Comparison of ENCODE assay signal across 1 cellular context in the genomic region with DNA sequence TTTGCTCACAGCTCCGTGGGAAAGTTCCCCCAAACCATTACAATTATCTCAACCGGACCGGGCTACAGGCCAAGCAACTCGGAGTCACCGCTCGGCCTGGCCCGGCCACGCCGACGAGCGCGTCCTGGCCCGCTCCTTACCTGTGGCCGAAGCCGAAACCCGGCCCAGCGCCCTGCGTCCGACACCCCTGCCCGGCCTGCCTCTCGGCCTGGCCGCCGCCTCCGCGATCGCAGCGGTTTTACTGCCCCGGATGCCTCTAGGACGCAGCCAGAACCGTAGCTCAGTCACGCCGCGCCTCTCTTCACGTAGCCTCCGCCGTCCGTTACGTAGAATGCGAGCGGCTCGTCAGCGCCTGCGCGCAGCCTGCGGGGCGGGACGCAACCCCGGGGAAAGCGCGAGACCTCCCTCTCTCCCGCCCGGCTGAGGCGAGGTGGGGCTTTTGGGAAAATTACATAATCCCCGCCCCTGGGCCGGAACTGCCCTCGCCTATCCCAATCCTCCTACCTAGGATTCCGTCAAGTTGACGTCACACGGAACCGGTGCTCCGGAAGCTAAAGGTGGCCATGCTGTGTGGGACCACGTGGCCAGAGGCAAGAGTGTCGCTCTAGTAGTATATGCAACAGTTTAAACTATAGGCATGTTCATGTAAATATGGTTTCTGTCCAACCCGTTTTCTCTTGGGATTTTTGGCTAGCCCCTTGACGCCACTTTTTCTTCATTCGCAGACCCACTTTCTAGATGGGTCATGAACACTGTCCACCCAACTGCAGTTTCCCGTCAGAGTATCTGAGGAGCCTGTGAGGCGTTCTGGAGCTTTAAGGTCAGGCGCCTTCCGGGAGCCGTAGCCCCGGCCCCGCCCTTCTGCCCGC.
TF ChIP-seq lines count a peak whose summit lies in the region.

A gene with protein sequence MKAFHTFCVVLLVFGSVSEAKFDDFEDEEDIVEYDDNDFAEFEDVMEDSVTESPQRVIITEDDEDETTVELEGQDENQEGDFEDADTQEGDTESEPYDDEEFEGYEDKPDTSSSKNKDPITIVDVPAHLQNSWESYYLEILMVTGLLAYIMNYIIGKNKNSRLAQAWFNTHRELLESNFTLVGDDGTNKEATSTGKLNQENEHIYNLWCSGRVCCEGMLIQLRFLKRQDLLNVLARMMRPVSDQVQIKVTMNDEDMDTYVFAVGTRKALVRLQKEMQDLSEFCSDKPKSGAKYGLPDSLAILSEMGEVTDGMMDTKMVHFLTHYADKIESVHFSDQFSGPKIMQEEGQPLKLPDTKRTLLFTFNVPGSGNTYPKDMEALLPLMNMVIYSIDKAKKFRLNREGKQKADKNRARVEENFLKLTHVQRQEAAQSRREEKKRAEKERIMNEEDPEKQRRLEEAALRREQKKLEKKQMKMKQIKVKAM (minus strand): TSS at position 326 of the 869 bp plus-strand sequence. CDS start 7,422 bp downstream, outside the sequence.

TF ChIP-seq in HepG2, 621 proteins besides CTCF, POLR2A, EP300 and RAD21 (continued from another document and continues in another):
- TF ChIP-seq ELF4 (CRISPR knock-in tag; IDR thresholded peaks at IDR 0.05; ENCODE audit: borderline replicate concordance): peak; percentile 98; the same call in 1 of the 2 replicates
- TF ChIP-seq GPBP1L1 (CRISPR knock-in tag; IDR thresholded peaks at IDR 0.05): no peak
- TF ChIP-seq THAP7 (CRISPR knock-in tag; IDR thresholded peaks at IDR 0.05): peak; percentile 99
- peak; percentile 90 for TF ChIP-seq MEIS1 (CRISPR knock-in tag; IDR thresholded peaks at IDR 0.05; ENCODE audit: borderline replicate concordance)
- peak; percentile 77 for TF ChIP-seq AHR (CRISPR knock-in tag; IDR thresholded peaks at IDR 0.05)
- TF ChIP-seq TIGD3 (CRISPR knock-in tag; IDR thresholded peaks at IDR 0.05; ENCODE audit: borderline replicate concordance): no peak; the same call in 1 of the 2 replicates
- TF ChIP-seq, protein P1, sequence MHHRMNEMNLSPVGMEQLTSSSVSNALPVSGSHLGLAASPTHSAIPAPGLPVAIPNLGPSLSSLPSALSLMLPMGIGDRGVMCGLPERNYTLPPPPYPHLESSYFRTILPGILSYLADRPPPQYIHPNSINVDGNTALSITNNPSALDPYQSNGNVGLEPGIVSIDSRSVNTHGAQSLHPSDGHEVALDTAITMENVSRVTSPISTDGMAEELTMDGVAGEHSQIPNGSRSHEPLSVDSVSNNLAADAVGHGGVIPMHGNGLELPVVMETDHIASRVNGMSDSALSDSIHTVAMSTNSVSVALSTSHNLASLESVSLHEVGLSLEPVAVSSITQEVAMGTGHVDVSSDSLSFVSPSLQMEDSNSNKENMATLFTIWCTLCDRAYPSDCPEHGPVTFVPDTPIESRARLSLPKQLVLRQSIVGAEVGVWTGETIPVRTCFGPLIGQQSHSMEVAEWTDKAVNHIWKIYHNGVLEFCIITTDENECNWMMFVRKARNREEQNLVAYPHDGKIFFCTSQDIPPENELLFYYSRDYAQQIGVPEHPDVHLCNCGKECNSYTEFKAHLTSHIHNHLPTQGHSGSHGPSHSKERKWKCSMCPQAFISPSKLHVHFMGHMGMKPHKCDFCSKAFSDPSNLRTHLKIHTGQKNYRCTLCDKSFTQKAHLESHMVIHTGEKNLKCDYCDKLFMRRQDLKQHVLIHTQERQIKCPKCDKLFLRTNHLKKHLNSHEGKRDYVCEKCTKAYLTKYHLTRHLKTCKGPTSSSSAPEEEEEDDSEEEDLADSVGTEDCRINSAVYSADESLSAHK (CRISPR knock-in tag; IDR thresholded peaks at IDR 0.05; ENCODE audit: borderline replicate concordance): 0 out of 2 replicates have a peak, but pooled peaks have one; percentile 17
- TF ChIP-seq, protein P2, sequence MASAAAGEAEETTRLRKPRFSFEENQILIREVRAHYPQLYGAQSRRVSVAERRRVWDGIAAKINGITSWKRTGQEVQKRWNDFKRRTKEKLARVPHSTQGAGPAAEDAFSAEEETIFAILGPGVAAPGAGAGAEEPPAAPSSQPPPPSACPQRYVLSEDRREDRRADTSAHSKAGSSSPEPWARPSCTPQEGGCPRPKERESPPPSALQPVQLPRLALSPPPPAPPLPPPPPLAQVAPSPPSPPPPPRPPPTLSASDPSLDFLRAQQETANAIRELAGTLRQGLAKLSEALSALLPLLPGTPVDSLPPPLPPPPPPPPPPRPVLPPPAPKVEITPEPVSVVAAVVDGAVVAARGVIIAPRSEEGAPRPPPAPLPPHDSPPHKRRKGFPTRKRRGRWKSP (CRISPR knock-in tag; IDR thresholded peaks at IDR 0.05): peak; percentile 95
- TF ChIP-seq PHF20 (CRISPR knock-in tag; IDR thresholded peaks at IDR 0.05): peak; percentile 93
- no peak for TF ChIP-seq ZNF615 (CRISPR knock-in tag; IDR thresholded peaks at IDR 0.05; ENCODE audit: borderline replicate concordance)
- peak; percentile 96 for TF ChIP-seq ZNF34 (CRISPR knock-in tag; IDR thresholded peaks at IDR 0.05; ENCODE audit: borderline replicate concordance)
- peak; percentile 89; the same call in 1 of the 2 replicates for TF ChIP-seq ZNF703 (CRISPR knock-in tag; IDR thresholded peaks at IDR 0.05; ENCODE audit: borderline replicate concordance)
- no peak; the same call in 1 of the 2 replicates for TF ChIP-seq GATA4 (IDR thresholded peaks at IDR 0.05; ENCODE audit: borderline replicate concordance, low read depth)
- peak; percentile 93 for TF ChIP-seq SIN3A (IDR thresholded peaks at IDR 0.05; ENCODE audit: borderline replicate concordance, low read depth, low read length)
- TF ChIP-seq SP1 (IDR thresholded peaks at IDR 0.05): no peak
- peak; percentile 70 for TF ChIP-seq SP1 (CRISPR knock-in tag; IDR thresholded peaks at IDR 0.05)
- TF ChIP-seq IRX3 (CRISPR knock-in tag; IDR thresholded peaks at IDR 0.05; ENCODE audit: borderline replicate concordance, low read depth): peak; percentile 57; the same call in 1 of the 2 replicates
- TF ChIP-seq E2F1 (CRISPR knock-in tag; IDR thresholded peaks at IDR 0.05): peak; percentile 97
- TF ChIP-seq NFAT5 (CRISPR knock-in tag; IDR thresholded peaks at IDR 0.05): peak; percentile 89
- TF ChIP-seq MTF2 (CRISPR knock-in tag; IDR thresholded peaks at IDR 0.05; ENCODE audit: borderline replicate concordance): 0 out of 2 replicates have a peak, but pooled peaks have one; percentile 13
- TF ChIP-seq, protein P3, sequence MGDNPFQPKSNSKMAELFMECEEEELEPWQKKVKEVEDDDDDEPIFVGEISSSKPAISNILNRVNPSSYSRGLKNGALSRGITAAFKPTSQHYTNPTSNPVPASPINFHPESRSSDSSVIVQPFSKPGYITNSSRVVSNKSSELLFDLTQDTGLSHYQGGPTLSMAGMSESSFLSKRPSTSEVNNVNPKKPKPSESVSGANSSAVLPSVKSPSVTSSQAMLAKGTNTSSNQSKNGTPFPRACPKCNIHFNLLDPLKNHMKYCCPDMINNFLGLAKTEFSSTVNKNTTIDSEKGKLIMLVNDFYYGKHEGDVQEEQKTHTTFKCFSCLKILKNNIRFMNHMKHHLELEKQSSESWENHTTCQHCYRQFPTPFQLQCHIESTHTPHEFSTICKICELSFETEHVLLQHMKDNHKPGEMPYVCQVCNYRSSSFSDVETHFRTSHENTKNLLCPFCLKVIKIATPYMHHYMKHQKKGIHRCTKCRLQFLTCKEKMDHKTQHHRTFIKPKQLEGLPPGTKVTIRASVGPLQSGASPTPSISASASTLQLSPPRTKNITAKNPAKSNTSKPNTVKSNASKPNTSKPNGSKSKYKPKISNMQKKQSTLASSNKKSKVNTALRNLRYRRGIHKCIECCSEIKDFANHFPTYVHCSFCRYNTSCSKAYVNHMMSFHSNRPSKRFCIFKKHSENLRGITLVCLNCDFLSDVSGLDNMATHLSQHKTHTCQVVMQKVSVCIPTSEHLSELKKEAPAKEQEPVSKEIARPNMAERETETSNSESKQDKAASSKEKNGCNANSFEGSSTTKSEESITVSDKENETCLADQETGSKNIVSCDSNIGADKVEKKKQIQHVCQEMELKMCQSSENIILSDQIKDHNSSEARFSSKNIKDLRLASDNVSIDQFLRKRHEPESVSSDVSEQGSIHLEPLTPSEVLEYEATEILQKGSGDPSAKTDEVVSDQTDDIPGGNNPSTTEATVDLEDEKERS (CRISPR knock-in tag; IDR thresholded peaks at IDR 0.05): 0 out of 2 replicates have a peak, but pooled peaks have one; percentile 9
- TF ChIP-seq PTBP1 (IDR thresholded peaks at IDR 0.05; ENCODE audit: low read depth, low read length, poor library complexity, severe bottlenecking): no peak
- peak; percentile 60; the same call in 1 of the 2 replicates for TF ChIP-seq NFATC3 (CRISPR knock-in tag; IDR thresholded peaks at IDR 0.05)
- 0 out of 2 replicates have a peak, but pooled peaks have one; percentile 49 for TF ChIP-seq GTF2F1 (IDR thresholded peaks at IDR 0.05; ENCODE audit: low read length)
- TF ChIP-seq REPIN1 (CRISPR knock-in tag; IDR thresholded peaks at IDR 0.05; ENCODE audit: borderline replicate concordance, low read depth): peak; percentile 73
- no peak for TF ChIP-seq ZNF207 (IDR thresholded peaks at IDR 0.05; ENCODE audit: borderline replicate concordance)
- TF ChIP-seq ARHGAP35 (CRISPR knock-in tag; IDR thresholded peaks at IDR 0.05; ENCODE audit: borderline replicate concordance): peak; percentile 88; the same call in 1 of the 2 replicates
- peak; percentile 85; the same call in 1 of the 2 replicates for TF ChIP-seq E2F2 (CRISPR knock-in tag; IDR thresholded peaks at IDR 0.05; ENCODE audit: borderline replicate concordance)
- no peak for TF ChIP-seq ZNF550 (CRISPR knock-in tag; IDR thresholded peaks at IDR 0.05; ENCODE audit: borderline replicate concordance)
- TF ChIP-seq SIX1 (CRISPR knock-in tag; IDR thresholded peaks at IDR 0.05; ENCODE audit: borderline replicate concordance): no peak; the same call in 1 of the 2 replicates
